8 cellular contexts compared by ENCODE assay signal in the genomic region with DNA sequence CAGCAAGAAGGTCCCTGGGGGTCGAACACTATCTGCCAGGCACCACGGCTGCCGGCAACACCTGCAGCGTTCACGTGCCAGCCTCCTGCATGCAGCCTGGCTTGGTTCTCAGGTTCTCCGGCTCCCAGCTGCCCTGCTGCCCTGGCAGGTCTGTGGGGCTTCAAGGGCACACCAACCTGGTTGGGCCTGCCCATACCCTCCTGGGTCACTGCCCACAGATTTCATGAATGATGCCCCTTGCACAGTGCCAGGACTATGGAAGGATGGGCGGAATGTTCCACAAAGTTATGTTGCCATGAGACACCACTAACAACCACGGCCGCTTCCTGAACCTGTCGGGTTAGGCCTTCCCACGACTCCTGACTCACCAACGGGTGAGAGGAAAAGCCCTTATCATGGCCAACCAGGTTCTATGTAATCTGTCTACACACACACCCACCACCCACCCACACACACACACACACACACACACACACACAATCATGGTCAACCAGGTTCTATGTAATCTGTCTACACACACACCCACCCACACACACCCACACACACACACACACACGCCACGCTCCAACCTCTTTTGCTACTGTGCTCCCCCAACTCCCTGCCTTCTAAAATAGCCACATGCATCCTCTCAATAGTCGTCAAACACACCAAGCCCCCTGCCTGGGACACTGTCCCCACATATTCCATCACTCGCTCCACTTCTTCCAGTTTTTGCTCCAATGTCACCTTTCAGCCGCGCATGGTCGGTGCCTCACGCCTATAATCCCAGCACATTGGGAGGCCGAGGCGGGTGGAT. TPM values are rescaled to one million over a fixed set of nuclear protein-coding genes. Genes with fewer than 3 reads are reported as not detected.
DNase-seq lines count a peak whose midpoint lies in the region; ATAC-seq, FAIRE-seq and TF ChIP-seq lines count a peak whose summit lies in the region.

No MANE protein-coding gene starts in this region.

- peaks cover 0 to under 1% of the 10 kb centered on the region in 2 donors for H3K4me1 Mint-ChIP-seq in effector memory CD8-positive, alpha-beta T cell (ENCODE audit: low read depth in 2 of 2)

- H3K4me1 ChIP-seq in esophagus muscularis mucosa, result peaks cover 100% of the 10 kb centered on the region in 4 donors

- no peak for ATAC-seq in effector memory CD8-positive, alpha-beta T cell (replicated peaks)

- H3K36me3 ChIP-seq in esophagus muscularis mucosa, result peaks cover 0 to 25% (median 1%) of the 10 kb centered on the region in 4 donors

- peaks cover 0 to 8% of the 10 kb centered on the region in 2 donors for H3K27me3 Mint-ChIP-seq in effector memory CD8-positive, alpha-beta T cell

- 69% methylated on average over 18 of the region's 22 CpGs for WGBS in esophagus muscularis mucosa

- H3K9me3 ChIP-seq in esophagus muscularis mucosa, result no peaks in the 10 kb centered on the region

- no peaks in the 10 kb centered on the region for H3K36me3 Mint-ChIP-seq in effector memory CD8-positive, alpha-beta T cell (ENCODE audit: insufficient read depth)

- DNase-seq in H54 (ENCODE audit: insufficient read length, low spot score), result peak; percentile 65
- DNase-seq in RWPE1 (ENCODE audit: low spot score), result peak; percentile 81
- DNase-seq in esophagus muscularis mucosa (ENCODE audit: extremely low spot score), result no peak
- peak; percentile 92 for DNase-seq in renal cortical epithelial cell (ENCODE audit: low read depth)
- DNase-seq in D341Med (ENCODE audit: low spot score), result no peak
- DNase-seq in NCI-H1694 treated with DMSO at 0.1 percent for 48 hours (lab: John Stamatoyannopoulos, UW), result no peak
- DNase-seq in effector memory CD8-positive, alpha-beta T cell, result no peak
- no peak for DNase-seq in NCI-H2227 (lab: John Stamatoyannopoulos, UW; ENCODE audit: unreplicated experiment)

- POLR2A ChIA-PET in RWPE1 (lab: Yijun Ruan, JAX; ENCODE audit: low non-redundant PET), result no interaction called here

- no peak overlapping the region for H3K27ac Mint-ChIP-seq in effector memory CD8-positive, alpha-beta T cell

- CTCF ChIA-PET in RWPE1 (lab: Yijun Ruan, JAX), result interaction anchor here (0.6 kb wide), 1 partner anchor 129 kb away, joined by 3 read pairs; no protein-coding TSS in a partner anchor

- H3K27ac ChIP-seq in RWPE1 (peak overlapping the region; percentile 47), esophagus muscularis mucosa (replicated peaks in 1 of 4) (peak overlapping the region; percentile 93 to 99 (median 98))

- intact Hi-C loops in esophagus muscularis mucosa (cut with DNase I), result loop anchor here (5.0 kb wide), 1 partner anchor 32 kb away; a partner anchor contains a TSS

- peak; percentile 65 for TF ChIP-seq EP300 in esophagus muscularis mucosa (IDR thresholded peaks at IDR 0.05)

- no peak overlapping the region for H3K4me3 Mint-ChIP-seq in effector memory CD8-positive, alpha-beta T cell

- TF ChIP-seq CTCF in RWPE1 (conservative IDR thresholded peaks at IDR 0.05; ENCODE audit: low read depth) (no peak), esophagus muscularis mucosa (IDR thresholded peaks at IDR 0.05) (no peak)

- H3K4me3 ChIP-seq in esophagus muscularis mucosa, result peak overlapping the region in 1 of 4 donors; percentile 12

- TF ChIP-seq POLR2A in H54 (IDR thresholded peaks at IDR 0.05; ENCODE audit: low read depth, low read length), result no peak
- no peak for TF ChIP-seq POLR2A in esophagus muscularis mucosa (IDR thresholded peaks at IDR 0.05; ENCODE audit: low read depth)

- H3K9me3 Mint-ChIP-seq in effector memory CD8-positive, alpha-beta T cell, result no peaks in the 10 kb centered on the region

- no peaks in the 10 kb centered on the region for H3K27me3 ChIP-seq in esophagus muscularis mucosa

- FAIRE-seq in H54 (lab: Jason Lieb, UNC), result no peak

RNA-seq across cellular contexts. Expression of a gene that starts 32.2 kb away (rescaled TPM):
- 1,000 to 10,000 TPM in 1 of 4 donors, 100 to 1,000 TPM in 3; 414 to 1,199 (median 595) TPM for total RNA-seq in esophagus muscularis mucosa
- 219 and 912 TPM in 2 replicates for total RNA-seq in renal cortical epithelial cell

Comparison
In these comparisons a context has a peak if more than half of its experiments do, and no peak if none do; other contexts are left out.
1. DNase-seq: peak in H54 (single experiment), RWPE1 (single experiment) and renal cortical epithelial cell (single experiment); none in esophagus muscularis mucosa (single experiment), D341Med (single experiment), NCI-H1694 treated with DMSO at 0.1 percent for 48 hours (single experiment), effector memory CD8-positive, alpha-beta T cell (0 of 3) and NCI-H2227 (single experiment).